ENCODE assay signal across 8 cellular contexts in genomic region chr19:19033426-19034203, GRCh38. TPM values are rescaled to one million over a fixed set of nuclear protein-coding genes. Genes with fewer than 3 reads are reported as not detected.
DNase-seq lines count a peak whose midpoint lies in the region; ATAC-seq and TF ChIP-seq lines count a peak whose summit lies in the region.

Gene ARMC6 (plus strand): TSS chr19:19033603. CDS start chr19:19034210, 607 bp downstream.
Gene SUGP2 (minus strand): TSS chr19:19033517. CDS start chr19:19031071, 2,446 bp downstream.

- peak within 1 kb of the TSS; percentile 86 for H3K27ac Mint-ChIP-seq in activated naive CD4-positive, alpha-beta T cell treated with anti-CD3 and anti-CD28 coated beads for 36 hours

- WGBS in gastroesophageal sphincter (ENCODE audit: low coverage in 1 of 2), 2 donors, result 0% methylated on average over 5 to 6 of the region's 94 CpGs

- peak; percentile 99 for DNase-seq in GM03348 (ENCODE audit: low spot score)
- DNase-seq in HEK293T (ENCODE audit: extremely low spot score), result peak; percentile 99
- DNase-seq in MV-4-11 (lab: John Stamatoyannopoulos, UW), result peak; percentile 95
- peak; percentile 47 for DNase-seq in SK-N-MC (ENCODE audit: low read depth, low spot score)
- peak; percentile 85 for DNase-seq in activated naive CD4-positive, alpha-beta T cell treated with anti-CD3 and anti-CD28 coated beads for 36 hours
- peak; percentile 24 for DNase-seq in non-pigmented ciliary epithelial cell (ENCODE audit: low read depth)

- H3K27me3 ChIP-seq in gastroesophageal sphincter, result no peaks in the 10 kb centered on the region

- peak; percentile 93 for ATAC-seq in gastroesophageal sphincter

- H3K36me3 Mint-ChIP-seq in activated naive CD4-positive, alpha-beta T cell treated with anti-CD3 and anti-CD28 coated beads for 36 hours (ENCODE audit: low read depth), result peaks cover 23% of the 10 kb centered on the region

- POLR2A ChIA-PET in HEK293T (lab: Yijun Ruan, JAX), result no interaction called here

- intact Hi-C loops in activated naive CD4-positive, alpha-beta T cell treated with anti-CD3 and anti-CD28 coated beads for 36 hours (cut with micrococcal nuclease), result loop anchor here (1.0 to 5.0 kb wide), 8 partner anchors 30 to 491 kb away; partner anchors contain the start of genes BORCS8, COPE, DDX49 and FKBP8

- CTCF ChIA-PET in HEK293T (lab: Yijun Ruan, JAX), result no interaction called here
- CTCF ChIA-PET in activated naive CD4-positive, alpha-beta T cell treated with anti-CD3 and anti-CD28 coated beads for 36 hours (lab: Charles Lee), result interaction anchor here (0.6 kb wide), 1 partner anchor 37 kb away, joined by 3 read pairs; no protein-coding TSS in a partner anchor

- H3K4me1 ChIP-seq in gastroesophageal sphincter, result peaks cover 0 to 46% (median 14%) of the 10 kb centered on the region in 3 donors

- no peaks in the 10 kb centered on the region for H3K9me3 Mint-ChIP-seq in activated naive CD4-positive, alpha-beta T cell treated with anti-CD3 and anti-CD28 coated beads for 36 hours

- no peaks in the 10 kb centered on the region for H3K27me3 Mint-ChIP-seq in activated naive CD4-positive, alpha-beta T cell treated with anti-CD3 and anti-CD28 coated beads for 36 hours (ENCODE audit: low read depth)

- no peak for TF ChIP-seq EP300 in gastroesophageal sphincter (IDR thresholded peaks at IDR 0.05)

- H3K9ac ChIP-seq in SK-N-MC (ENCODE audit: insufficient read length), result peak within 1 kb of the TSS; percentile 94

- H3K9me3 ChIP-seq in SK-N-MC (ENCODE audit: low read depth, low read length), result no peaks in the 10 kb centered on the region
- no peaks in the 10 kb centered on the region for H3K9me3 ChIP-seq in gastroesophageal sphincter

- H3K36me3 ChIP-seq in SK-N-MC (ENCODE audit: insufficient read depth, low read length) (peaks cover 60% of the 10 kb centered on the region), gastroesophageal sphincter (peaks cover 0 to 37% of the 10 kb centered on the region in 2 donors)

- H3K4me1 Mint-ChIP-seq in activated naive CD4-positive, alpha-beta T cell treated with anti-CD3 and anti-CD28 coated beads for 36 hours (ENCODE audit: low read depth), result peaks cover 37% of the 10 kb centered on the region

- H3K4me3 ChIP-seq in SK-N-MC, result peak within 1 kb of the TSS; percentile 81
- peak within 1 kb of the TSS; percentile 70 to 95 for H3K4me3 ChIP-seq in gastroesophageal sphincter

- TF ChIP-seq CTCF in gastroesophageal sphincter (IDR thresholded peaks at IDR 0.05) (peak in 3 of 4 experiments; percentile 17 to 31 (median 28)), subcutaneous adipose tissue (IDR thresholded peaks at IDR 0.05; ENCODE audit: low read depth) (no peak)

- peak; percentile 69 for TF ChIP-seq POLR2A in gastroesophageal sphincter (IDR thresholded peaks at IDR 0.05)

- H3K4me3 Mint-ChIP-seq in activated naive CD4-positive, alpha-beta T cell treated with anti-CD3 and anti-CD28 coated beads for 36 hours, result peak within 1 kb of the TSS; percentile 95

- H3K27ac ChIP-seq in SK-N-MC (peak within 1 kb of the TSS; percentile 84), gastroesophageal sphincter (peak within 1 kb of the TSS; percentile 82 to 98 (median 96))

TF ChIP-seq in HEK293T, 16 proteins besides CTCF, POLR2A, EP300 and RAD21:
- TF ChIP-seq L3MBTL2 (conservative IDR thresholded peaks at IDR 0.05) (peak; percentile 99), TARDBP (IDR thresholded peaks at IDR 0.05) (no peak)

RNA-seq across cellular contexts. Expression of gene ARMC6, which starts in this region (rescaled TPM):
- 10 to 100 TPM; 24.2 to 24.6 TPM for total RNA-seq in activated naive CD4-positive, alpha-beta T cell treated with anti-CD3 and anti-CD28 coated beads for 36 hours
- 10 to 100 TPM; 15.9 to 24.0 (median 19.2) TPM for total RNA-seq in gastroesophageal sphincter
- total RNA-seq in subcutaneous adipose tissue, result 10 to 100 TPM; 12.6 to 28.2 (median 18.6) TPM

RNA-seq across cellular contexts. Expression of gene SUGP2, which starts in this region (rescaled TPM):
- 100 to 1,000 TPM; 149 to 154 TPM for total RNA-seq in activated naive CD4-positive, alpha-beta T cell treated with anti-CD3 and anti-CD28 coated beads for 36 hours
- total RNA-seq in gastroesophageal sphincter (10 to 100 TPM; 18.6 to 57.4 (median 35.2) TPM), subcutaneous adipose tissue (10 to 100 TPM; 29.2 to 59.5 (median 42.2) TPM)

Comparison
In these comparisons a context has a peak if more than half of its experiments do, and no peak if none do; other contexts are left out.
1. Peak in every context shown above with its lines: DNase-seq, ATAC-seq, H3K4me3 ChIP-seq and H3K27ac ChIP-seq.
2. DNase-seq: peak in every context shown above with its lines; median percentile 99 in GM03348; 99 in HEK293T; 95 in MV-4-11; 85 in activated naive CD4-positive, alpha-beta T cell treated with anti-CD3 and anti-CD28 coated beads for 36 hours; 47 in SK-N-MC; 24 in non-pigmented ciliary epithelial cell.